8 cellular contexts compared by ENCODE assay signal in the genomic region with DNA sequence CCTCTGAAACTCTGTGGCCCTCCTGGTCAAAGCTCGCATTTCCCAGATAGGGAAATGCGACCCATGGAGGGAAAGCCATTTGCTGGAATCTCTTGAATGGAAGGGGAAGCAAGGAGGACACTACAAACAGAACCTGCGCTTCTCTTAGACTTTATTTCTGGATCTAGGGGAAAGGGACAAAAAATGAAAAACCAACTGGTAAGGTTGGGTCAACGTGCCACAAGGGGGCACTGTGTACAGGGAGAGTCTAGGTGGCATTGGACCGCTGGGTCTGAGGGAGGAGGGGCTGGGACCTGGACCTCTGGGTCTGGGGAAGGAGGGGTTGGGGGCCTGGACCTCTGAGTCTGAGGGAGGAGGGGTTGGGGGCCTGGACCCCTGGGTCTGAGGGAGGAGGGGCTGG. TPM values are rescaled to one million over a fixed set of nuclear protein-coding genes. Genes with fewer than 3 reads are reported as not detected.
DNase-seq lines count a peak whose midpoint lies in the region; ATAC-seq, FAIRE-seq and TF ChIP-seq lines count a peak whose summit lies in the region.

No MANE protein-coding gene starts in this region.

- H3K9me3 ChIP-seq in DOHH2 (ENCODE audit: control insufficient read depth, insufficient read depth, low read length), result no peaks in the 10 kb centered on the region

- H3K79me2 ChIP-seq in DOHH2 (ENCODE audit: control insufficient read depth, low read length), result no peaks in the 10 kb centered on the region

- ATAC-seq in omental fat pad (ENCODE audit: low FRiP score), result no peak

- peak; percentile 64 for TF ChIP-seq CTCF in DOHH2 (IDR thresholded peaks at IDR 0.05; ENCODE audit: low read depth, low read length, poor library complexity, severe bottlenecking)
- peak; percentile 60; the same call in 1 of the 2 replicates for TF ChIP-seq CTCF in LNCAP (IDR thresholded peaks at IDR 0.05)
- no peak for TF ChIP-seq CTCF in omental fat pad (IDR thresholded peaks at IDR 0.05)

- no peaks in the 10 kb centered on the region for H4K20me1 ChIP-seq in DOHH2 (ENCODE audit: control insufficient read depth, insufficient read depth, low read depth, low read length)

- H3K27me3 ChIP-seq in DOHH2 (ENCODE audit: control insufficient read depth, low read length), result peaks cover 14% of the 10 kb centered on the region

- no peaks in the 10 kb centered on the region for H3K4me1 ChIP-seq in DOHH2 (ENCODE audit: control insufficient read depth, low read length)

- no peaks in the 10 kb centered on the region for H3F3A ChIP-seq in DOHH2 (ENCODE audit: control insufficient read depth, insufficient read depth)

- peak; percentile 67 for DNase-seq in activated T-cell treated with anti-CD3 and anti-CD28 coated beads, Interleukin-2, amount 50 U/mL, for 48 hours
- DNase-seq in left kidney (ENCODE audit: low read depth, low spot score) (peak; percentile 72), omental fat pad (ENCODE audit: low spot score) (no peak), globus pallidus (ENCODE audit: low spot score) (no peak), caudate nucleus (lab: John Stamatoyannopoulos, UW) (no peak), frontal cortex (ENCODE audit: low spot score in 2 of 2) (no peak)

- H3K4me2 ChIP-seq in DOHH2 (ENCODE audit: low read length), result no peak overlapping the region

- H3K27ac ChIP-seq in DOHH2 (ENCODE audit: low read depth, low read length), result no peak overlapping the region
- H3K27ac ChIP-seq in caudate nucleus (ENCODE audit: low read depth, low read length), result no peak overlapping the region

- H3K36me3 ChIP-seq in DOHH2 (ENCODE audit: control insufficient read depth, low read length), result no peaks in the 10 kb centered on the region

- FAIRE-seq in frontal cortex (lab: Jason Lieb, UNC), result no peak

- no peak overlapping the region for H3K4me3 ChIP-seq in DOHH2 (ENCODE audit: low read length)

- H3K9me2 ChIP-seq in DOHH2 (replicated peaks; ENCODE audit: control insufficient read depth, low read length), result no peaks in the 10 kb centered on the region

RNA-seq across cellular contexts. Expression of gene KLK4, which starts 5.0 kb away (rescaled TPM):
- total RNA-seq in omental fat pad (not detected), frontal cortex (not detected)

RNA-seq across cellular contexts. Expression of gene KLK2, which starts 33.0 kb away (rescaled TPM):
- not detected for total RNA-seq in omental fat pad
- total RNA-seq in frontal cortex, result not detected

RNA-seq across cellular contexts. Expression of gene KLK5, which starts 46.6 kb away (rescaled TPM):
- total RNA-seq in omental fat pad (10 to 100 TPM in 1 of 4 donors, 1 to 10 TPM in 2, not detected in 1; 3.3 to 12.2 (median 9.7) TPM), frontal cortex (not detected)

RNA-seq across cellular contexts. Expression of gene KLK3, which starts 51.5 kb away (rescaled TPM):
- total RNA-seq in omental fat pad (not detected), frontal cortex (not detected)

Comparison
In these comparisons a context has a peak if more than half of its experiments do, and no peak if none do; other contexts are left out.
1. CTCF ChIP-seq: peak in DOHH2 (single experiment) and LNCAP (single experiment); none in omental fat pad (0 of 3).
2. DNase-seq: peak in activated T-cell treated with anti-CD3 and anti-CD28 coated beads, Interleukin-2, amount 50 U/mL, for 48 hours (2 of 2) and left kidney (single experiment); none in omental fat pad (single experiment), globus pallidus (single experiment), caudate nucleus (0 of 61) and frontal cortex (0 of 2).